ENCODE assay signal across 8 cellular contexts in genomic region chr16:46621006-46621629, GRCh38. TPM values are rescaled to one million over a fixed set of nuclear protein-coding genes. Genes with fewer than 3 reads are reported as not detected.
A peak's percentile ranks its signal among the peaks of the same experiment; 100 is the strongest.
DNase-seq lines count a peak whose midpoint lies in the region; TF ChIP-seq lines count a peak whose summit lies in the region.

A gene with protein sequence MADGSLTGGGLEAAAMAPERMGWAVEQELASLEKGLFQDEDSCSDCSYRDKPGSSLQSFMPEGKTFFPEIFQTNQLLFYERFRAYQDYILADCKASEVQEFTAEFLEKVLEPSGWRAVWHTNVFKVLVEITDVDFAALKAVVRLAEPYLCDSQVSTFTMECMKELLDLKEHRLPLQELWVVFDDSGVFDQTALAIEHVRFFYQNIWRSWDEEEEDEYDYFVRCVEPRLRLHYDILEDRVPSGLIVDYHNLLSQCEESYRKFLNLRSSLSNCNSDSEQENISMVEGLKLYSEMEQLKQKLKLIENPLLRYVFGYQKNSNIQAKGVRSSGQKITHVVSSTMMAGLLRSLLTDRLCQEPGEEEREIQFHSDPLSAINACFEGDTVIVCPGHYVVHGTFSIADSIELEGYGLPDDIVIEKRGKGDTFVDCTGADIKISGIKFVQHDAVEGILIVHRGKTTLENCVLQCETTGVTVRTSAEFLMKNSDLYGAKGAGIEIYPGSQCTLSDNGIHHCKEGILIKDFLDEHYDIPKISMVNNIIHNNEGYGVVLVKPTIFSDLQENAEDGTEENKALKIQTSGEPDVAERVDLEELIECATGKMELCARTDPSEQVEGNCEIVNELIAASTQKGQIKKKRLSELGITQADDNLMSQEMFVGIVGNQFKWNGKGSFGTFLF (minus strand): TSS chr16:46621379. CDS start chr16:46621359, 20 bp downstream.

- TF ChIP-seq CTCF in LNCaP clone FGC (IDR thresholded peaks at IDR 0.05; ENCODE audit: control insufficient read depth, extremely low read depth, insufficient read depth) (no peak), suprapubic skin (IDR thresholded peaks at IDR 0.05) (no peak)

- in situ Hi-C loops in G401 (cut with HindIII; ENCODE audit: low sequenced_read_pairs), result no loop called here

- H3K27me3 ChIP-seq in suprapubic skin, result no peaks in the 10 kb centered on the region

- no peaks in the 10 kb centered on the region for H3K9me3 ChIP-seq in suprapubic skin

- no peak for TF ChIP-seq POLR2A in suprapubic skin (IDR thresholded peaks at IDR 0.05)

- H3K4me3 ChIP-seq in LNCaP clone FGC (ENCODE audit: low read depth, low read length) (peak within 1 kb of the TSS; percentile 99), suprapubic skin (peak within 1 kb of the TSS; percentile 66)

- 0% methylated on average over 32 of the region's 51 CpGs for WGBS in suprapubic skin

- H3K27ac ChIP-seq in suprapubic skin, result no peak within 1 kb of the TSS

- peaks cover 22% of the 10 kb centered on the region for H3K4me1 ChIP-seq in suprapubic skin

- no peaks in the 10 kb centered on the region for H3K36me3 ChIP-seq in suprapubic skin

- TF ChIP-seq EP300 in suprapubic skin (IDR thresholded peaks at IDR 0.05), result no peak

- peak; percentile 53 for DNase-seq in G401 (ENCODE audit: low spot score)
- peak; percentile 88 for DNase-seq in H4 (ENCODE audit: low spot score)
- DNase-seq in LNCaP clone FGC (ENCODE audit: low read depth), result peak; percentile 56
- peak; percentile 92 to 97 for DNase-seq in SHP77 (lab: John Stamatoyannopoulos, UW)
- peak; percentile 51 for DNase-seq in activated gamma-delta T cell treated with Interleukin-2 at 50 U/mL for 16 hours
- peak; percentile 93 for DNase-seq in germinal center (ENCODE audit: low spot score)
- peak; percentile 46 for DNase-seq in occipital lobe (lab: John Stamatoyannopoulos, UW)
- DNase-seq in suprapubic skin (ENCODE audit: low spot score in 2 of 2), result peak; percentile 88 to 89

RNA-seq across cellular contexts. Expression of the gene that starts here (rescaled TPM):
- total RNA-seq in G401 (2014; rRNA removed; shearing (Covaris generic)), result 11.1 and 30.9 TPM in 2 replicates
- 28.4 and 31.0 TPM in 2 replicates for total RNA-seq in H4 (2014; rRNA removed; shearing (Covaris generic))
- total RNA-seq in occipital lobe, result 2.8 TPM
- total RNA-seq in suprapubic skin, result 1 to 10 TPM; 1.3 to 6.3 (median 4.3) TPM
